11 cellular contexts compared by ENCODE assay signal in genomic region chr6:54135665-54136370, GRCh38. TPM values are rescaled to one million over a fixed set of nuclear protein-coding genes. Genes with fewer than 3 reads are reported as not detected.
DNase-seq lines count a peak whose midpoint lies in the region; ATAC-seq and TF ChIP-seq lines count a peak whose summit lies in the region.
"Had no signal": no experiment of that assay in that cellular context is flagged by ENCODE, and none has a peak within 500 bp of the region (broad histone marks: within the 10 kb centered on the region; RNA-seq: fewer than 3 reads in every experiment).

No MANE protein-coding gene starts in this region.

- H3K9me3 Mint-ChIP-seq in type B pancreatic cell (peaks cover 12% of the 10 kb centered on the region), GM23338 (no peaks in the 10 kb centered on the region)

- no peak overlapping the region for H3K4me3 ChIP-seq in GM23338

- H3K36me3 Mint-ChIP-seq in type B pancreatic cell (no peaks in the 10 kb centered on the region), GM23338 (ENCODE audit: low read depth) (no peaks in the 10 kb centered on the region)
- H3K36me3 Mint-ChIP-seq: natural killer cell treated with Interleukin-12 subunit alpha and Interleukin-12 subunit beta and Interleukin-15 and Interleukin-18, amount 100 ng/mL, for 72 hours had no signal

- TF ChIP-seq CTCF in type B pancreatic cell (conservative IDR thresholded peaks at IDR 0.05) (no peak), GM23338 (conservative IDR thresholded peaks at IDR 0.05; ENCODE audit: low read depth in 2 of 2) (no peak)

- no peak overlapping the region for H2AFZ ChIP-seq in GM23338

- H3K27ac ChIP-seq in GM23338 (ENCODE audit: low read depth): no peak overlapping the region

- peak; percentile 41 to 72 for ATAC-seq in left cardiac atrium
- ATAC-seq in Right ventricle myocardium inferior: no peak
- no peak for ATAC-seq in GM23338
- ATAC-seq in GM19467 (IDR thresholded peaks at IDR 0.05; ENCODE audit: unreplicated experiment): no peak
- ATAC-seq: natural killer cell treated with Interleukin-12 subunit alpha and Interleukin-12 subunit beta and Interleukin-15 and Interleukin-18, amount 100 ng/mL, for 72 hours had no signal

- DNase-seq in left cardiac atrium (no peak), Right ventricle myocardium inferior (ENCODE audit: missing footprints) (no peak), astrocyte of the hippocampus (ENCODE audit: low read depth, low spot score) (peak; percentile 79), kidney glomerular epithelial cell (lab: John Stamatoyannopoulos, UW) (peak; percentile 67), type B pancreatic cell (ENCODE audit: extremely low spot score, unreplicated experiment) (no peak), GM23338 (ENCODE audit: low spot score) (no peak), HuH-7.5 (ENCODE audit: low spot score) (no peak)
- DNase-seq: foreskin melanocyte, MM.1S had no signal

- no peaks in the 10 kb centered on the region for H3K79me2 ChIP-seq in GM23338 (replicated peaks; ENCODE audit: insufficient read depth)

- H3K27me3 Mint-ChIP-seq in type B pancreatic cell (no peaks in the 10 kb centered on the region), GM23338 (ENCODE audit: insufficient read depth, low read depth, poor library complexity) (peaks cover 4% of the 10 kb centered on the region)
- H3K27me3 Mint-ChIP-seq: natural killer cell treated with Interleukin-12 subunit alpha and Interleukin-12 subunit beta and Interleukin-15 and Interleukin-18, amount 100 ng/mL, for 72 hours had no signal

- H3K27me3 ChIP-seq in GM23338 (ENCODE audit: insufficient read depth): no peaks in the 10 kb centered on the region

- H3K27ac Mint-ChIP-seq in type B pancreatic cell: peak overlapping the region; percentile 16
- no peak overlapping the region for H3K27ac Mint-ChIP-seq in GM23338
- H3K27ac Mint-ChIP-seq: natural killer cell treated with Interleukin-12 subunit alpha and Interleukin-12 subunit beta and Interleukin-15 and Interleukin-18, amount 100 ng/mL, for 72 hours had no signal

- H3K9me2 ChIP-seq in GM23338 (ENCODE audit: insufficient read depth): peaks cover 9% of the 10 kb centered on the region

- H3F3A ChIP-seq in GM23338 (replicated peaks; ENCODE audit: low read depth): no peaks in the 10 kb centered on the region

- H3K4me1 ChIP-seq in GM23338 (ENCODE audit: insufficient read depth): no peaks in the 10 kb centered on the region

- intact Hi-C loops in left cardiac atrium (cut with DNase I): no loop called here
- intact Hi-C loops in Right ventricle myocardium inferior (cut with DNase I): no loop called here

- H3K36me3 ChIP-seq in GM23338 (ENCODE audit: insufficient read depth): no peaks in the 10 kb centered on the region

- peaks cover 4% of the 10 kb centered on the region for H3K4me1 Mint-ChIP-seq in type B pancreatic cell (ENCODE audit: unreplicated experiment)
- H3K4me1 Mint-ChIP-seq in GM23338: no peaks in the 10 kb centered on the region; the same call in 2 of the 3 replicates

- no peaks in the 10 kb centered on the region for H4K20me1 ChIP-seq in GM23338 (replicated peaks; ENCODE audit: insufficient read depth)

- H3K4me3 Mint-ChIP-seq in type B pancreatic cell: no peak overlapping the region
- H3K4me3 Mint-ChIP-seq in GM23338: no peak overlapping the region
- H3K4me3 Mint-ChIP-seq: natural killer cell treated with Interleukin-12 subunit alpha and Interleukin-12 subunit beta and Interleukin-15 and Interleukin-18, amount 100 ng/mL, for 72 hours had no signal

- no peak overlapping the region for H3K4me2 ChIP-seq in GM23338

TF ChIP-seq in GM23338, 12 proteins besides CTCF, POLR2A, EP300 and RAD21 (continues in another document):
- TF ChIP-seq JUNB (IDR thresholded peaks at IDR 0.05; ENCODE audit: unreplicated experiment) (no peak), CREB1 (CRISPR knock-in tag; IDR thresholded peaks at IDR 0.05; ENCODE audit: low read depth) (no peak), EZH2phosphoT487 (IDR thresholded peaks at IDR 0.05; ENCODE audit: unreplicated experiment) (no peak), STAT1 (IDR thresholded peaks at IDR 0.05; ENCODE audit: unreplicated experiment) (no peak), ZNF114 (CRISPR knock-in tag; IDR thresholded peaks at IDR 0.05) (no peak), NANOG (IDR thresholded peaks at IDR 0.05; ENCODE audit: borderline replicate concordance) (no peak), POLR2AphosphoS5 (IDR thresholded peaks at IDR 0.05; ENCODE audit: low read depth) (no peak), ETS1 (IDR thresholded peaks at IDR 0.05) (no peak)
- TF ChIP-seq, protein P1, sequence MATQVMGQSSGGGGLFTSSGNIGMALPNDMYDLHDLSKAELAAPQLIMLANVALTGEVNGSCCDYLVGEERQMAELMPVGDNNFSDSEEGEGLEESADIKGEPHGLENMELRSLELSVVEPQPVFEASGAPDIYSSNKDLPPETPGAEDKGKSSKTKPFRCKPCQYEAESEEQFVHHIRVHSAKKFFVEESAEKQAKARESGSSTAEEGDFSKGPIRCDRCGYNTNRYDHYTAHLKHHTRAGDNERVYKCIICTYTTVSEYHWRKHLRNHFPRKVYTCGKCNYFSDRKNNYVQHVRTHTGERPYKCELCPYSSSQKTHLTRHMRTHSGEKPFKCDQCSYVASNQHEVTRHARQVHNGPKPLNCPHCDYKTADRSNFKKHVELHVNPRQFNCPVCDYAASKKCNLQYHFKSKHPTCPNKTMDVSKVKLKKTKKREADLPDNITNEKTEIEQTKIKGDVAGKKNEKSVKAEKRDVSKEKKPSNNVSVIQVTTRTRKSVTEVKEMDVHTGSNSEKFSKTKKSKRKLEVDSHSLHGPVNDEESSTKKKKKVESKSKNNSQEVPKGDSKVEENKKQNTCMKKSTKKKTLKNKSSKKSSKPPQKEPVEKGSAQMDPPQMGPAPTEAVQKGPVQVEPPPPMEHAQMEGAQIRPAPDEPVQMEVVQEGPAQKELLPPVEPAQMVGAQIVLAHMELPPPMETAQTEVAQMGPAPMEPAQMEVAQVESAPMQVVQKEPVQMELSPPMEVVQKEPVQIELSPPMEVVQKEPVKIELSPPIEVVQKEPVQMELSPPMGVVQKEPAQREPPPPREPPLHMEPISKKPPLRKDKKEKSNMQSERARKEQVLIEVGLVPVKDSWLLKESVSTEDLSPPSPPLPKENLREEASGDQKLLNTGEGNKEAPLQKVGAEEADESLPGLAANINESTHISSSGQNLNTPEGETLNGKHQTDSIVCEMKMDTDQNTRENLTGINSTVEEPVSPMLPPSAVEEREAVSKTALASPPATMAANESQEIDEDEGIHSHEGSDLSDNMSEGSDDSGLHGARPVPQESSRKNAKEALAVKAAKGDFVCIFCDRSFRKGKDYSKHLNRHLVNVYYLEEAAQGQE (IDR thresholded peaks at IDR 0.05; ENCODE audit: unreplicated experiment): no peak

RNA-seq across cellular contexts. Expression of gene MLIP, which starts 24.6 kb away (rescaled TPM):
- total RNA-seq in left cardiac atrium (100 to 1,000 TPM; 234 to 248 TPM), Right ventricle myocardium inferior (407 TPM), type B pancreatic cell (ENCODE audit: low replicate concordance) (0.43 TPM in 1 of 2 replicates, not detected in the other)
- total RNA-seq in GM23338 (2014; rRNA removed; shearing (Covaris generic)): not detected in 2 replicates
- polyA plus RNA-seq in GM23338 (2016; fragmentation: Nextera tagmentation; extraction: Ambion mirVana): not detected in 2 replicates
- total RNA-seq: natural killer cell treated with Interleukin-12 subunit alpha and Interleukin-12 subunit beta and Interleukin-15 and Interleukin-18, amount 100 ng/mL, for 72 hours had no signal

Comparison
In these comparisons a context has a peak if more than half of its experiments do, and no peak if none do; other contexts are left out.
1. ATAC-seq: peak in left cardiac atrium (2 of 2); none in Right ventricle myocardium inferior (single experiment), GM23338 (single experiment) and GM19467 (single experiment).
2. DNase-seq: peak in astrocyte of the hippocampus (single experiment) and kidney glomerular epithelial cell (single experiment); none in left cardiac atrium (single experiment), Right ventricle myocardium inferior (single experiment), type B pancreatic cell (single experiment), GM23338 (single experiment) and HuH-7.5 (single experiment).
3. RNA of gene MLIP, which starts 24.6 kb away (total RNA-seq): 407 TPM in Right ventricle myocardium inferior (single experiment) and 234 to 248 TPM in left cardiac atrium; 0.43 TPM in type B pancreatic cell and not detected in GM23338; every median in the first group is over 100 times any median in the second.